Comparison of ENCODE assay signal across 15 cellular contexts in genomic region chr7:122383934-122384333, GRCh38.
DNase-seq lines count a peak whose midpoint lies in the region; ATAC-seq, FAIRE-seq and TF ChIP-seq lines count a peak whose summit lies in the region.
"Had no signal": no experiment of that assay in that cellular context is flagged by ENCODE, and none has a peak within 500 bp of the region (broad histone marks: within the 10 kb centered on the region; RNA-seq: fewer than 3 reads in every experiment).

No MANE protein-coding gene starts in this region.

- H3K4me1 ChIP-seq in ovary (ENCODE audit: insufficient read depth) (no peaks in the 10 kb centered on the region), heart left ventricle (no peaks in the 10 kb centered on the region)
- H3K4me1 ChIP-seq in CD8-positive, alpha-beta memory T cell (ENCODE audit: insufficient read depth, low read length), result no peaks in the 10 kb centered on the region
- H3K4me1 ChIP-seq: upper lobe of right lung had no signal

- 63 to 85% (median 66%) methylated on average over 3 of the region's 3 CpGs for WGBS in ovary, 3 donors
- 58 to 87% (median 71%) methylated on average over 3 of the region's 3 CpGs for WGBS in heart left ventricle, 4 donors

- no peak overlapping the region for H3K4me3 ChIP-seq in bronchial epithelial cell (ENCODE audit: low read depth, low read length)
- H3K4me3 ChIP-seq in ovary, result no peak overlapping the region
- H3K4me3 ChIP-seq in CD8-positive, alpha-beta memory T cell (ENCODE audit: low read length), result no peak overlapping the region
- no peak overlapping the region for H3K4me3 ChIP-seq in heart left ventricle
- H3K4me3 ChIP-seq: dorsolateral prefrontal cortex, upper lobe of right lung had no signal

- intact Hi-C loops in ovary (cut with DNase I) (no loop called here), heart left ventricle (cut with DNase I) (no loop called here)

- no peak overlapping the region for H3K27ac Mint-ChIP-seq in CD8-positive, alpha-beta memory T cell
- H3K27ac Mint-ChIP-seq: activated T-helper 2 cell treated with anti-CD3 and anti-CD28 coated beads, Interferon-gamma antibody, Interleukin-2, Interleukin-4, amounts not matched to agents 10 μg/mL and 5 μg/mL and 100 μg/mL, durations not matched to agents 14 hours and 24 hours and 36 hours; T-helper 1 cell treated with Interleukin-12 subunit alpha and Interleukin-12 subunit beta and Interleukin-4 antibody, amounts not matched to agents 30 μg/mL and 1 μg/mL, for 36 hours had no signal

- H3K27me3 ChIP-seq in bronchial epithelial cell (ENCODE audit: control insufficient read depth, insufficient read depth, low read length), result no peaks in the 10 kb centered on the region
- H3K27me3 ChIP-seq in ovary, result no peaks in the 10 kb centered on the region
- no peaks in the 10 kb centered on the region for H3K27me3 ChIP-seq in CD8-positive, alpha-beta memory T cell (ENCODE audit: insufficient read depth, low read length, poor library complexity, severe bottlenecking)
- no peaks in the 10 kb centered on the region for H3K27me3 ChIP-seq in heart left ventricle
- H3K27me3 ChIP-seq: dorsolateral prefrontal cortex, upper lobe of right lung had no signal

- POLR2A ChIA-PET in CD8-positive, alpha-beta memory T cell (lab: Charles Lee), result no interaction called here

- no peaks in the 10 kb centered on the region for H3K36me3 Mint-ChIP-seq in CD8-positive, alpha-beta memory T cell

- H3K4me3 Mint-ChIP-seq in CD8-positive, alpha-beta memory T cell, result no peak overlapping the region
- H3K4me3 Mint-ChIP-seq: T-helper 1 cell treated with Interleukin-12 subunit alpha and Interleukin-12 subunit beta and Interleukin-4 antibody, amounts not matched to agents 30 μg/mL and 1 μg/mL, for 36 hours had no signal

- H3K4me1 Mint-ChIP-seq in CD8-positive, alpha-beta memory T cell, result no peaks in the 10 kb centered on the region

- FAIRE-seq in bronchial epithelial cell (lab: Jason Lieb, UNC), result no peak
- FAIRE-seq: H54 had no signal

- DNase-seq in bronchial epithelial cell (ENCODE audit: low read depth) (peak; percentile 1), ovary (no peak), heart left ventricle (no peak)
- DNase-seq in CD8-positive, alpha-beta memory T cell, result no peak
- DNase-seq in activated CD4-positive, CD25-positive, alpha-beta regulatory T cell (lab: John Stamatoyannopoulos, UW), result no peak
- DNase-seq: DMS 273 treated with DMSO at 0.1 percent for 48 hours; dorsolateral prefrontal cortex; stimulated activated CD4-positive, alpha-beta T cell treated with anti-CD3 and anti-CD28 coated beads, Interleukin-4, amount 100 ng/mL, for 24 hours; upper lobe of right lung had no signal

- CTCF ChIA-PET in CD8-positive, alpha-beta memory T cell (lab: Charles Lee), result no interaction called here

- H3K9me3 Mint-ChIP-seq in CD8-positive, alpha-beta memory T cell, result peaks cover 0 to 7% (median 4%) of the 10 kb centered on the region in 5 donors
- H3K9me3 Mint-ChIP-seq: activated T-helper 2 cell treated with anti-CD3 and anti-CD28 coated beads, Interferon-gamma antibody, Interleukin-2, Interleukin-4, amounts not matched to agents 10 μg/mL and 5 μg/mL and 100 μg/mL, durations not matched to agents 14 hours and 24 hours and 36 hours; T-helper 1 cell treated with Interleukin-12 subunit alpha and Interleukin-12 subunit beta and Interleukin-4 antibody, amounts not matched to agents 30 μg/mL and 1 μg/mL, for 36 hours had no signal

- H3K9me3 ChIP-seq in ovary (no peaks in the 10 kb centered on the region), heart left ventricle (no peaks in the 10 kb centered on the region)
- H3K9me3 ChIP-seq in CD8-positive, alpha-beta memory T cell (ENCODE audit: low read length), result no peaks in the 10 kb centered on the region
- H3K9me3 ChIP-seq: upper lobe of right lung had no signal

- TF ChIP-seq EP300 in ovary (IDR thresholded peaks at IDR 0.05), result no peak

- peak; percentile 99 for ATAC-seq in GM18907 (IDR thresholded peaks at IDR 0.05; ENCODE audit: unreplicated experiment)
- peak; percentile 86 for ATAC-seq in GM21825 (IDR thresholded peaks at IDR 0.05; ENCODE audit: unreplicated experiment)
- ATAC-seq in HG03432 (IDR thresholded peaks at IDR 0.05; ENCODE audit: unreplicated experiment), result peak; percentile 99
- ATAC-seq in heart left ventricle, result no peak
- ATAC-seq: upper lobe of right lung had no signal

- H3K27ac ChIP-seq in ovary (no peak overlapping the region), heart left ventricle (no peak overlapping the region)
- H3K27ac ChIP-seq in CD8-positive, alpha-beta memory T cell (ENCODE audit: low read depth, low read length), result no peak overlapping the region
- H3K27ac ChIP-seq: dorsolateral prefrontal cortex, upper lobe of right lung had no signal

- no peaks in the 10 kb centered on the region for H3K27me3 Mint-ChIP-seq in CD8-positive, alpha-beta memory T cell

- H3K36me3 ChIP-seq in bronchial epithelial cell (ENCODE audit: control insufficient read depth, insufficient read depth, low read length) (no peaks in the 10 kb centered on the region), ovary (no peaks in the 10 kb centered on the region), heart left ventricle (peaks cover 0 to 7% (median 0%) of the 10 kb centered on the region in 9 donors)
- H3K36me3 ChIP-seq in CD8-positive, alpha-beta memory T cell (ENCODE audit: insufficient read depth, low read length), result no peaks in the 10 kb centered on the region

- no peak for TF ChIP-seq CTCF in bronchial epithelial cell (IDR thresholded peaks at IDR 0.05; ENCODE audit: insufficient read depth, low read length, severe bottlenecking)
- no peak for TF ChIP-seq CTCF in ovary (IDR thresholded peaks at IDR 0.05)
- no peak for TF ChIP-seq CTCF in heart left ventricle (IDR thresholded peaks at IDR 0.05)

- TF ChIP-seq POLR2A in ovary (IDR thresholded peaks at IDR 0.05) (no peak), heart left ventricle (IDR thresholded peaks at IDR 0.05) (no peak)

Comparison
In these comparisons a context has a peak if more than half of its experiments do, and no peak if none do; other contexts are left out.
1. ATAC-seq: peak in GM18907 (single experiment), GM21825 (single experiment) and HG03432 (single experiment); none in heart left ventricle (0 of 4).